ENCODE assay signal across 19 cellular contexts in the genomic region with DNA sequence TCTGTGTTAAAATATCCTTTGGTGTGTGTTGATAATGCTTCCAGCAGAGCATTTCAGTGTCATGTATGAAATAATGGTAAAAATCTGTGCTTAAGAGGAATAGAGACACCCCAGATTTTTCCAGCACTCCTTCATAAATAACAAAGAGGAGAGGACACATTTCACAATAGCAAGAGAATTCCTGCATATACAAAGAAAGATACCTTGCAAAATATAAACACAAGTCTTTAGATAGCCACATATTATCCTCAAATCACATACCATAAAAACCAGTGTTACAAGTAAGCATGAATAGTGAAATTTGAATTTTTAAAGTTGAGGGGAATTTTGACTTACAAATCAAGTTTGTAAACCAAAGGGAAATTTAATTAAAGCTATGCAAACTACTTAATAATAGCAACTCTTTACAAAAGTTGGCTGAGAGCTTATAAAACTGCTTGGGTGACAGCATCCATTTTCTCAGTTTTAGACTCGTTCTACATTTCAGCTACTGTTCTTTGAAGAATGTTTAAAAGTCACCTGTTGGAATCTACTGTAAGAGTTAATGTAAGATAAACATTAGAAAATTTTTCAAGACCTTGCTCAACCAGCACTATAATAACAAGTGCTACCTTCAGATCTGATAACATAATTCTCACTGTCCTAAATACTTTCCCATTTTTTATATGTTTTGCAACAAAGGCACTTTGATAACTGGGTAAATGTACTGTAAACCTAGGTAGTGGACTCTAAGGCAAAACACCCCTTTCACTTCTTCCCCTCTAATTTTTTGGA. TPM values are rescaled to one million over a fixed set of nuclear protein-coding genes. Genes with fewer than 3 reads are reported as not detected.
"Had no signal": no experiment of that assay in that cellular context is flagged by ENCODE, and none has a peak within 500 bp of the region (broad histone marks: within the 10 kb centered on the region; RNA-seq: fewer than 3 reads in every experiment).

No MANE protein-coding gene starts in this region.

- H3K36me3 Mint-ChIP-seq: activated CD4-positive, alpha-beta memory T cell treated with anti-CD3 and anti-CD28 coated beads for 36 hours; activated CD8-positive, alpha-beta memory T cell treated with anti-CD3 and anti-CD28 coated beads, Interleukin-2, amount 10 ng/mL, durations not matched to agents 7 days and 5 days; activated naive CD8-positive, alpha-beta T cell treated with anti-CD3 and anti-CD28 coated beads, Interleukin-2, amount 10 ng/mL, durations not matched to agents 7 days and 5 days had no signal

- H3K36me3 ChIP-seq: left ventricle myocardium inferior, pancreas, right lobe of liver, stomach had no signal

- H3K9me3 ChIP-seq: body of pancreas, left ventricle myocardium inferior, pancreas, right lobe of liver, stomach had no signal

- DNase-seq: activated CD4-positive, alpha-beta memory T cell treated with anti-CD3 and anti-CD28 coated beads for 36 hours; activated CD4-positive, alpha-beta T cell treated with anti-CD3 and anti-CD28 coated beads for 4 hours; activated CD8-positive, alpha-beta memory T cell treated with anti-CD3 and anti-CD28 coated beads, Interleukin-2, amount 10 ng/mL, durations not matched to agents 7 days and 5 days; activated naive CD8-positive, alpha-beta T cell treated with anti-CD3 and anti-CD28 coated beads, Interleukin-2, amount 10 ng/mL, durations not matched to agents 7 days and 5 days; body of pancreas; foreskin keratinocyte; hippocampal formation; left ventricle myocardium inferior; naive thymus-derived CD4-positive, alpha-beta T cell; pancreas; right lobe of liver; stimulated activated CD4-positive, alpha-beta T cell treated with anti-CD3 and anti-CD28 coated beads, Interleukin-4, amount 100 ng/mL, for 1 hour; stomach had no signal

- H3K27ac ChIP-seq: body of pancreas, foreskin keratinocyte, left ventricle myocardium inferior, pancreas, right lobe of liver, stomach had no signal

- H3K4me2 ChIP-seq: smooth muscle cell had no signal

- H3K4me3 Mint-ChIP-seq: activated CD4-positive, alpha-beta memory T cell treated with anti-CD3 and anti-CD28 coated beads for 36 hours; activated CD8-positive, alpha-beta memory T cell treated with anti-CD3 and anti-CD28 coated beads, Interleukin-2, amount 10 ng/mL, durations not matched to agents 7 days and 5 days; activated naive CD8-positive, alpha-beta T cell treated with anti-CD3 and anti-CD28 coated beads, Interleukin-2, amount 10 ng/mL, durations not matched to agents 7 days and 5 days; naive thymus-derived CD4-positive, alpha-beta T cell had no signal

- ATAC-seq: activated CD8-positive, alpha-beta memory T cell treated with anti-CD3 and anti-CD28 coated beads, Interleukin-2, amount 10 ng/mL, durations not matched to agents 7 days and 5 days; body of pancreas; foreskin keratinocyte; naive thymus-derived CD4-positive, alpha-beta T cell; pancreas; right lobe of liver had no signal

- H3K9me3 Mint-ChIP-seq: activated CD4-positive, alpha-beta memory T cell treated with anti-CD3 and anti-CD28 coated beads for 36 hours; activated naive CD8-positive, alpha-beta T cell treated with anti-CD3 and anti-CD28 coated beads, Interleukin-2, amount 10 ng/mL, durations not matched to agents 7 days and 5 days had no signal

- H3K4me1 Mint-ChIP-seq: activated CD8-positive, alpha-beta memory T cell treated with anti-CD3 and anti-CD28 coated beads, Interleukin-2, amount 10 ng/mL, durations not matched to agents 7 days and 5 days; activated naive CD8-positive, alpha-beta T cell treated with anti-CD3 and anti-CD28 coated beads, Interleukin-2, amount 10 ng/mL, durations not matched to agents 7 days and 5 days had no signal

- H3K27me3 ChIP-seq: body of pancreas, foreskin keratinocyte, pancreas, right lobe of liver, stomach had no signal

- H3K4me1 ChIP-seq: body of pancreas, foreskin keratinocyte, left ventricle myocardium inferior, pancreas, right lobe of liver had no signal

- H3K4me3 ChIP-seq: body of pancreas, left ventricle myocardium inferior, pancreas, right lobe of liver, smooth muscle cell, stomach had no signal

- H3K27ac Mint-ChIP-seq: activated CD4-positive, alpha-beta memory T cell treated with anti-CD3 and anti-CD28 coated beads for 36 hours; activated CD8-positive, alpha-beta memory T cell treated with anti-CD3 and anti-CD28 coated beads, Interleukin-2, amount 10 ng/mL, durations not matched to agents 7 days and 5 days; activated naive CD8-positive, alpha-beta T cell treated with anti-CD3 and anti-CD28 coated beads, Interleukin-2, amount 10 ng/mL, durations not matched to agents 7 days and 5 days; naive thymus-derived CD4-positive, alpha-beta T cell had no signal

RNA-seq across cellular contexts. Expression of a gene that starts 3.7 kb away (rescaled TPM):
- total RNA-seq: activated CD4-positive, alpha-beta memory T cell treated with anti-CD3 and anti-CD28 coated beads for 36 hours; activated CD8-positive, alpha-beta memory T cell treated with anti-CD3 and anti-CD28 coated beads, Interleukin-2, amount 10 ng/mL, durations not matched to agents 7 days and 5 days; activated naive CD8-positive, alpha-beta T cell treated with anti-CD3 and anti-CD28 coated beads, Interleukin-2, amount 10 ng/mL, durations not matched to agents 7 days and 5 days; body of pancreas; cardiac septum; epithelial cell of proximal tubule; fibroblast of lung; foreskin keratinocyte; kidney epithelial cell; left ventricle myocardium inferior; naive thymus-derived CD4-positive, alpha-beta T cell; right lobe of liver; T-helper 2 cell treated with Interferon-gamma antibody and Interleukin-4, amounts not matched to agents 100 ng/mL and 5 ng/mL, for 36 hours had no signal
